In the genomic region with DNA sequence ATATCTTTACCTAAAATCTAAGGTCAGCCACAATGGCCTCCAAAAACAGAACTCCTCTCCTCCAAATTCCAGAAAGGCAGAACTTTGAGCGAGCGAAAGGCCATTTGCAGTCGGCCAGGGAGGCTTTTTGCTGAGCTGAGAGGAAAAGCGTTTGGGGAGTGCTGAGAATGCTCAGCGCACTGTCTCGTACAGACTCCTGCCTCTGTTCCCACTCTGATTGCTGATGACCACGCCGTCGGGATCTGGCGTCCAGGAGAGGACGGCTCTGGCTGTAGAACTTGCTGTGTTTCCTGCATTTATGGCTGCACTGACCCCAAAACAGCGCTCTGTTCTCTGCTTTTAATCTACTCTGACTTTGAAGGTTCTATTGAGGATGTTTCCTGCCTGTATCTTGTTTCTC, we compare ENCODE assay signal across 1 cellular context.
TF ChIP-seq lines count a peak whose summit lies in the region.

No MANE protein-coding gene starts in this region.

TF ChIP-seq in K562, 482 proteins besides CTCF, POLR2A, EP300 and RAD21:
- TF ChIP-seq FOXK2 (conservative IDR thresholded peaks at IDR 0.05 in 1 of 2, IDR thresholded peaks at IDR 0.05 in 1 of 2; ENCODE audit: low read depth in 2 of 2) (no peak), PML (IDR thresholded peaks at IDR 0.05; ENCODE audit: low read length) (no peak), ZNF785 (CRISPR knock-in tag; IDR thresholded peaks at IDR 0.05) (no peak), ETV5 (CRISPR knock-in tag; IDR thresholded peaks at IDR 0.05; ENCODE audit: low read depth) (no peak), WHSC1 (IDR thresholded peaks at IDR 0.05; ENCODE audit: low read length) (no peak), ZNF23 (CRISPR knock-in tag; IDR thresholded peaks at IDR 0.05) (no peak), ZNF445 (CRISPR knock-in tag; IDR thresholded peaks at IDR 0.05; ENCODE audit: low read depth) (no peak), MECOM (CRISPR knock-in tag; IDR thresholded peaks at IDR 0.05) (no peak), ILF3 (IDR thresholded peaks at IDR 0.05; ENCODE audit: borderline replicate concordance) (no peak), ZNF124 (CRISPR knock-in tag; IDR thresholded peaks at IDR 0.05) (no peak), ARHGAP35 (IDR thresholded peaks at IDR 0.05; ENCODE audit: partially characterized antibody) (no peak), TBP (optimal IDR thresholded peaks at IDR 0.05; ENCODE audit: low read depth, low read length) (no peak), TRIM24 (IDR thresholded peaks at IDR 0.05) (no peak), ZNF239 (CRISPR knock-in tag; IDR thresholded peaks at IDR 0.05) (no peak), ZNF384 (IDR thresholded peaks at IDR 0.05; ENCODE audit: low read depth, low read length) (no peak), SIN3B (IDR thresholded peaks at IDR 0.05; ENCODE audit: low read depth) (no peak), GTF2E2 (tag; IDR thresholded peaks at IDR 0.05) (no peak)
- TF ChIP-seq, protein P1, sequence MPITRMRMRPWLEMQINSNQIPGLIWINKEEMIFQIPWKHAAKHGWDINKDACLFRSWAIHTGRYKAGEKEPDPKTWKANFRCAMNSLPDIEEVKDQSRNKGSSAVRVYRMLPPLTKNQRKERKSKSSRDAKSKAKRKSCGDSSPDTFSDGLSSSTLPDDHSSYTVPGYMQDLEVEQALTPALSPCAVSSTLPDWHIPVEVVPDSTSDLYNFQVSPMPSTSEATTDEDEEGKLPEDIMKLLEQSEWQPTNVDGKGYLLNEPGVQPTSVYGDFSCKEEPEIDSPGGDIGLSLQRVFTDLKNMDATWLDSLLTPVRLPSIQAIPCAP (CRISPR knock-in tag; IDR thresholded peaks at IDR 0.05; ENCODE audit: borderline replicate concordance), result no peak
- TF ChIP-seq, protein P2, sequence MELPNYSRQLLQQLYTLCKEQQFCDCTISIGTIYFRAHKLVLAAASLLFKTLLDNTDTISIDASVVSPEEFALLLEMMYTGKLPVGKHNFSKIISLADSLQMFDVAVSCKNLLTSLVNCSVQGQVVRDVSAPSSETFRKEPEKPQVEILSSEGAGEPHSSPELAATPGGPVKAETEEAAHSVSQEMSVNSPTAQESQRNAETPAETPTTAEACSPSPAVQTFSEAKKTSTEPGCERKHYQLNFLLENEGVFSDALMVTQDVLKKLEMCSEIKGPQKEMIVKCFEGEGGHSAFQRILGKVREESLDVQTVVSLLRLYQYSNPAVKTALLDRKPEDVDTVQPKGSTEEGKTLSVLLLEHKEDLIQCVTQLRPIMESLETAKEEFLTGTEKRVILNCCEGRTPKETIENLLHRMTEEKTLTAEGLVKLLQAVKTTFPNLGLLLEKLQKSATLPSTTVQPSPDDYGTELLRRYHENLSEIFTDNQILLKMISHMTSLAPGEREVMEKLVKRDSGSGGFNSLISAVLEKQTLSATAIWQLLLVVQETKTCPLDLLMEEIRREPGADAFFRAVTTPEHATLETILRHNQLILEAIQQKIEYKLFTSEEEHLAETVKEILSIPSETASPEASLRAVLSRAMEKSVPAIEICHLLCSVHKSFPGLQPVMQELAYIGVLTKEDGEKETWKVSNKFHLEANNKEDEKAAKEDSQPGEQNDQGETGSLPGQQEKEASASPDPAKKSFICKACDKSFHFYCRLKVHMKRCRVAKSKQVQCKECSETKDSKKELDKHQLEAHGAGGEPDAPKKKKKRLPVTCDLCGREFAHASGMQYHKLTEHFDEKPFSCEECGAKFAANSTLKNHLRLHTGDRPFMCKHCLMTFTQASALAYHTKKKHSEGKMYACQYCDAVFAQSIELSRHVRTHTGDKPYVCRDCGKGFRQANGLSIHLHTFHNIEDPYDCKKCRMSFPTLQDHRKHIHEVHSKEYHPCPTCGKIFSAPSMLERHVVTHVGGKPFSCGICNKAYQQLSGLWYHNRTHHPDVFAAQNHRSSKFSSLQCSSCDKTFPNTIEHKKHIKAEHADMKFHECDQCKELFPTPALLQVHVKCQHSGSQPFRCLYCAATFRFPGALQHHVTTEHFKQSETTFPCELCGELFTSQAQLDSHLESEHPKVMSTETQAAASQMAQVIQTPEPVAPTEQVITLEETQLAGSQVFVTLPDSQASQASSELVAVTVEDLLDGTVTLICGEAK (IDR thresholded peaks at IDR 0.05), result no peak
- TF ChIP-seq, protein P2 (CRISPR knock-in tag; IDR thresholded peaks at IDR 0.05), result no peak
- TF ChIP-seq, protein P3, sequence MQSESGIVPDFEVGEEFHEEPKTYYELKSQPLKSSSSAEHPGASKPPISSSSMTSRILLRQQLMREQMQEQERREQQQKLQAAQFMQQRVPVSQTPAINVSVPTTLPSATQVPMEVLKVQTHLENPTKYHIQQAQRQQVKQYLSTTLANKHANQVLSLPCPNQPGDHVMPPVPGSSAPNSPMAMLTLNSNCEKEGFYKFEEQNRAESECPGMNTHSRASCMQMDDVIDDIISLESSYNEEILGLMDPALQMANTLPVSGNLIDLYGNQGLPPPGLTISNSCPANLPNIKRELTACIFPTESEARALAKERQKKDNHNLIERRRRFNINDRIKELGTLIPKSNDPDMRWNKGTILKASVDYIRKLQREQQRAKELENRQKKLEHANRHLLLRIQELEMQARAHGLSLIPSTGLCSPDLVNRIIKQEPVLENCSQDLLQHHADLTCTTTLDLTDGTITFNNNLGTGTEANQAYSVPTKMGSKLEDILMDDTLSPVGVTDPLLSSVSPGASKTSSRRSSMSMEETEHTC (IDR thresholded peaks at IDR 0.05), result no peak
